Comparison of ENCODE assay signal across 10 cellular contexts in genomic region chr14:103122578-103123127, GRCh38. TPM values are rescaled to one million over a fixed set of nuclear protein-coding genes. Genes with fewer than 3 reads are reported as not detected.
DNase-seq lines count a peak whose midpoint lies in the region; ATAC-seq, FAIRE-seq and TF ChIP-seq lines count a peak whose summit lies in the region.
"Had no signal": no experiment of that assay in that cellular context is flagged by ENCODE, and none has a peak within 500 bp of the region (broad histone marks: within the 10 kb centered on the region; RNA-seq: fewer than 3 reads in every experiment).

No MANE protein-coding gene starts in this region.

- peak overlapping the region; percentile 96 to 98 for H3K27ac ChIP-seq in A549
- peak overlapping the region; percentile 38; the same call in 1 of the 2 replicates for H3K27ac ChIP-seq in HUES6 (ENCODE audit: low read depth, low read length)
- H3K27ac ChIP-seq in colonic mucosa: peak overlapping the region; percentile 82
- H3K27ac ChIP-seq in muscle layer of colon (ENCODE audit: low read depth, low read length): peak overlapping the region; percentile 48

- POLR2A ChIA-PET in A549 (lab: Yijun Ruan, JAX): interaction anchor here (1.0 to 1.4 kb wide), 2 partner anchors 13 to 15 kb away, joined by 3 to 11 read pairs; no protein-coding TSS in a partner anchor

- H3K9me3 ChIP-seq in A549: no peaks in the 10 kb centered on the region
- H3K9me3 ChIP-seq in HUES6 (ENCODE audit: control insufficient read depth, insufficient read depth, low read depth, low read length): no peaks in the 10 kb centered on the region
- H3K9me3 ChIP-seq in colonic mucosa: no peaks in the 10 kb centered on the region
- no peaks in the 10 kb centered on the region for H3K9me3 ChIP-seq in muscle layer of colon (ENCODE audit: low read length)

- H3K4me3 ChIP-seq in A549 (peak overlapping the region; percentile 83), HUES6 (ENCODE audit: low read depth, low read length) (peak overlapping the region; percentile 59), colonic mucosa (peak overlapping the region; percentile 39), muscle layer of colon (ENCODE audit: low read depth in 1 of 2, low read length in 2 of 2) (peak overlapping the region; percentile 36 to 37)

- H3K9ac ChIP-seq in HUES6 (ENCODE audit: low read length) (peak overlapping the region; percentile 37), colonic mucosa (ENCODE audit: low read depth in 2 of 2, low read length in 2 of 2) (peak overlapping the region; percentile 60 to 66), muscle layer of colon (ENCODE audit: low read length) (no peak overlapping the region)

- peak; percentile 36 to 51 for ATAC-seq in A549
- no peak for ATAC-seq in GM18867 (IDR thresholded peaks at IDR 0.05; ENCODE audit: unreplicated experiment)

- peaks cover 71% of the 10 kb centered on the region for H3K4me1 ChIP-seq in A549
- peaks cover 37% of the 10 kb centered on the region for H3K4me1 ChIP-seq in HUES6 (ENCODE audit: control insufficient read depth, insufficient read depth, low read length)
- peaks cover 13% of the 10 kb centered on the region for H3K4me1 ChIP-seq in colonic mucosa
- peaks cover 17% of the 10 kb centered on the region for H3K4me1 ChIP-seq in muscle layer of colon (ENCODE audit: insufficient read depth, low read length)

- TF ChIP-seq RAD21 in A549 (conservative IDR thresholded peaks at IDR 0.05 in 1 of 2, IDR thresholded peaks at IDR 0.05 in 1 of 2): no peak

- 15% methylated on average over 20 of the region's 28 CpGs for WGBS in A549 (ENCODE audit: missing lambda C conversion rate)

- intact Hi-C loops in colonic mucosa (cut with DNase I): no loop called here

- TF ChIP-seq CTCF in A549 (IDR thresholded peaks at IDR 0.05) (no peak), colonic mucosa (IDR thresholded peaks at IDR 0.05) (no peak)

- H3K27me3 ChIP-seq in HUES6 (ENCODE audit: control insufficient read depth, insufficient read depth, low read length) (peaks cover 29% of the 10 kb centered on the region; the same call in 1 of the 2 replicates), colonic mucosa (peaks cover 26% of the 10 kb centered on the region), muscle layer of colon (ENCODE audit: control insufficient read depth in 1 of 2, insufficient read depth in 2 of 2, low read length in 2 of 2) (peaks cover 4 to 32% of the 10 kb centered on the region in 2 donors)

- H3K4me2 ChIP-seq in A549: peak overlapping the region; percentile 94

- H3K36me3 ChIP-seq in HUES6 (ENCODE audit: control insufficient read depth, insufficient read depth, low read length): no peaks in the 10 kb centered on the region
- H3K36me3 ChIP-seq in colonic mucosa: no peaks in the 10 kb centered on the region
- H3K36me3 ChIP-seq in muscle layer of colon (ENCODE audit: insufficient read depth, low read length): no peaks in the 10 kb centered on the region

- CTCF ChIA-PET in A549 (lab: Yijun Ruan, JAX): interaction anchor here (24.1 kb wide), 1 partner anchor 21 kb away, joined by 544 read pairs; no protein-coding TSS in a partner anchor

- no peak for FAIRE-seq in A549 (lab: Jason Lieb, UNC)

- peak in 1 of 2 experiments; percentile 73 for DNase-seq in A549 (ENCODE audit: low read depth in 1 of 2, low spot score in 1 of 2)
- no peak for DNase-seq in colonic mucosa
- no peak for DNase-seq in globus pallidus (ENCODE audit: low spot score)
- no peak for DNase-seq in NK-92 (lab: John Stamatoyannopoulos, UW; ENCODE audit: unreplicated experiment)
- DNase-seq in activated naive CD4-positive, alpha-beta T cell treated with Interleukin-2 at 50 U/mL for 16 hours: no peak
- DNase-seq: activated T-cell treated with anti-CD3 and anti-CD28 coated beads, Interleukin-2, amount 50 U/mL, for 24 hours had no signal

- TF ChIP-seq EP300 in A549 (IDR thresholded peaks at IDR 0.05): no peak

- no peak; the same call in 1 of the 2 replicates for TF ChIP-seq POLR2A in A549 (IDR thresholded peaks at IDR 0.05; ENCODE audit: low read length)

TF ChIP-seq in A549, 52 proteins besides CTCF, POLR2A, EP300 and RAD21 (continues in another document):
- TF ChIP-seq MYC (IDR thresholded peaks at IDR 0.05; ENCODE audit: borderline replicate concordance, low read length) (0 out of 2 replicates have a peak, but pooled peaks have one; percentile 3), HOXB13 (CRISPR knock-in tag; IDR thresholded peaks at IDR 0.05; ENCODE audit: low read depth) (no peak), REST (IDR thresholded peaks at IDR 0.05) (no peak), HES2 (IDR thresholded peaks at IDR 0.05) (no peak), NR3C1 (IDR thresholded peaks at IDR 0.05) (no peak), RCOR1 (IDR thresholded peaks at IDR 0.05; ENCODE audit: low read depth, low read length) (no peak), HOXA7 (CRISPR knock-in tag; IDR thresholded peaks at IDR 0.05) (no peak), FOSL2 (IDR thresholded peaks at IDR 0.05) (no peak), FOSL2 (CRISPR knock-in tag; IDR thresholded peaks at IDR 0.05) (no peak), JUNB (IDR thresholded peaks at IDR 0.05) (no peak), SMC3 (IDR thresholded peaks at IDR 0.05) (no peak), HMGXB4 (CRISPR knock-in tag; IDR thresholded peaks at IDR 0.05; ENCODE audit: borderline replicate concordance) (0 out of 2 replicates have a peak, but pooled peaks have one; percentile 16), HEYL (CRISPR knock-in tag; IDR thresholded peaks at IDR 0.05) (peak; percentile 5; the same call in 1 of the 2 replicates)

RNA-seq across cellular contexts. Expression of gene TNFAIP2, which starts 0.6 kb away (rescaled TPM):
- 222 and 249 TPM in 2 replicates for polyA plus RNA-seq in A549 (2011; rRNA removed)
- polyA plus RNA-seq in A549 (2012; cell fraction: cytosol; rRNA removed): 330 and 432 TPM in 2 replicates
- 944 and 1,061 TPM in 2 replicates for polyA plus RNA-seq in A549 (2012; cell fraction: nucleus; rRNA removed)
- polyA plus RNA-seq in A549 (2017; fragmentation: RNase III; extraction: RNeasy Plus Mini Kit Qiagen cat#74134 plus additional on column Dnase treatment): 254 to 344 TPM (median 332 TPM) in 3 replicates
- polyA minus RNA-seq in A549 (2011; rRNA and poly(A)+ RNA removed): 229 and 304 TPM in 2 replicates
- 10 to 100 TPM; 10.5 to 26.9 TPM for total RNA-seq in colonic mucosa

RNA-seq across cellular contexts. Expression of gene EXOC3L4, which starts 28.1 kb away (rescaled TPM):
- polyA plus RNA-seq in A549 (2011; rRNA removed) (0.94 and 1.5 TPM in 2 replicates), A549 (2017; fragmentation: RNase III; extraction: RNeasy Plus Mini Kit Qiagen cat#74134 plus additional on column Dnase treatment) (4.3 to 4.9 TPM (median 4.7 TPM) in 3 replicates)
- 4.3 and 7.2 TPM in 2 replicates for polyA plus RNA-seq in A549 (2012; cell fraction: cytosol; rRNA removed)
- polyA plus RNA-seq in A549 (2012; cell fraction: nucleus; rRNA removed): 15.2 and 17.0 TPM in 2 replicates
- 1.2 and 2.7 TPM in 2 replicates for polyA minus RNA-seq in A549 (2011; rRNA and poly(A)+ RNA removed)
- total RNA-seq in colonic mucosa: 10 to 100 TPM; 11.3 to 15.6 TPM
- total RNA-seq: neural crest cell had no signal

RNA-seq across cellular contexts. Expression of gene LBHD2, which starts 38.6 kb away (rescaled TPM):
- polyA plus RNA-seq in A549 (2011; rRNA removed) (not detected in 2 replicates), A549 (2017; fragmentation: RNase III; extraction: RNeasy Plus Mini Kit Qiagen cat#74134 plus additional on column Dnase treatment) (not detected in 3 replicates)
- 0.06 and 0.08 TPM in 2 replicates for polyA plus RNA-seq in A549 (2012; cell fraction: cytosol; rRNA removed)
- not detected in 2 replicates for polyA plus RNA-seq in A549 (2012; cell fraction: nucleus; rRNA removed)
- not detected in 2 replicates for polyA minus RNA-seq in A549 (2011; rRNA and poly(A)+ RNA removed)
- total RNA-seq in colonic mucosa: not detected
- total RNA-seq: neural crest cell had no signal

Comparison
In these comparisons a context has a peak if more than half of its experiments do, and no peak if none do; other contexts are left out.
1. H3K27ac ChIP-seq: peak in every context shown above with its lines; median percentile 97 in A549; 82 in colonic mucosa; 48 in muscle layer of colon; 38 in HUES6.